Comparison of ENCODE assay signal across 9 cellular contexts in genomic region chr5:117455236-117456233, GRCh38.
DNase-seq lines count a peak whose midpoint lies in the region; ATAC-seq, FAIRE-seq and TF ChIP-seq lines count a peak whose summit lies in the region.
"Had no signal": no experiment of that assay in that cellular context is flagged by ENCODE, and none has a peak within 500 bp of the region (broad histone marks: within the 10 kb centered on the region; RNA-seq: fewer than 3 reads in every experiment).

No MANE protein-coding gene starts in this region.

- FAIRE-seq in HepG2 (lab: Jason Lieb, UNC), result no peak

- H3K4me2 ChIP-seq in DOHH2 (ENCODE audit: low read length) (peak overlapping the region; percentile 71), HepG2 (ENCODE audit: low read depth, low read length) (peak overlapping the region; percentile 76)

- peaks cover 7% of the 10 kb centered on the region for H3K4me1 ChIP-seq in DOHH2 (ENCODE audit: control insufficient read depth, low read length)
- peaks cover 11% of the 10 kb centered on the region; the same call in 1 of the 2 replicates for H3K4me1 ChIP-seq in HepG2 (ENCODE audit: insufficient read depth, low read length)

- BruUV-seq in HepG2 (replicated peaks; lab: Mats Ljungman, UMichigan), result no TSS peak

- in situ Hi-C loops in HepG2 (cut with HindIII; ENCODE audit: extremely low pct_ligation_motif_present, low pct_unique_long_range_greater_than_20kb), result no loop called here

- no peaks in the 10 kb centered on the region for H3K9me2 ChIP-seq in DOHH2 (replicated peaks; ENCODE audit: control insufficient read depth, low read length)

- H3K27me3 ChIP-seq in DOHH2 (ENCODE audit: control insufficient read depth, low read length) (no peaks in the 10 kb centered on the region), HepG2 (ENCODE audit: control insufficient read depth in 1 of 2, insufficient read depth in 2 of 2, low read length in 2 of 2) (no peaks in the 10 kb centered on the region)

- H3K79me2 ChIP-seq in DOHH2 (ENCODE audit: control insufficient read depth, low read length), result no peaks in the 10 kb centered on the region
- no peaks in the 10 kb centered on the region for H3K79me2 ChIP-seq in HepG2 (ENCODE audit: insufficient read depth, low read length)

- WGBS in HepG2 (ENCODE audit: low lambda C conversion rate), result 37% methylated on average over 9 of the region's 21 CpGs

- H4K20me1 ChIP-seq in DOHH2 (ENCODE audit: control insufficient read depth, insufficient read depth, low read depth, low read length), result no peaks in the 10 kb centered on the region
- no peaks in the 10 kb centered on the region for H4K20me1 ChIP-seq in HepG2 (ENCODE audit: insufficient read depth, low read length)

- TF ChIP-seq CTCF in DOHH2 (IDR thresholded peaks at IDR 0.05; ENCODE audit: low read depth, low read length, poor library complexity, severe bottlenecking) (no peak), HepG2 (CRISPR knock-in tag; IDR thresholded peaks at IDR 0.05) (peak; percentile 68)

- H3F3A ChIP-seq in DOHH2 (ENCODE audit: control insufficient read depth, insufficient read depth), result no peaks in the 10 kb centered on the region

- intact Hi-C loops in HepG2 (cut with micrococcal nuclease; ENCODE audit: unreplicated experiment), result loop anchor here (2.0 kb wide), 1 partner anchor 1337 kb away; no protein-coding TSS in a partner anchor

- no peaks in the 10 kb centered on the region for H3K4me1 Mint-ChIP-seq in activated T-helper 17 cell treated with anti-CD3 and anti-CD28 coated beads, Interleukin-2, amount 50 U/mL, for 72 hours

- H2AFZ ChIP-seq in HepG2 (ENCODE audit: low read length), result peak overlapping the region; percentile 67

- H3K4me3 Mint-ChIP-seq in activated T-helper 17 cell treated with anti-CD3 and anti-CD28 coated beads, Interleukin-2, amount 50 U/mL, for 72 hours, result peak overlapping the region; percentile 55

- DNase-seq in HepG2 (ENCODE audit: low spot score), result peak; percentile 22
- no peak for DNase-seq in 8988T
- no peak for DNase-seq in NK-92 treated with Interleukin-12 subunit alpha and Interleukin-12 subunit beta, amount 100 ng/mL, for 24 hours (lab: John Stamatoyannopoulos, UW)
- DNase-seq in substantia nigra (lab: John Stamatoyannopoulos, UW), result no peak

- H3K9me3 ChIP-seq in DOHH2 (ENCODE audit: control insufficient read depth, insufficient read depth, low read length), result no peaks in the 10 kb centered on the region
- no peaks in the 10 kb centered on the region for H3K9me3 ChIP-seq in HepG2 (ENCODE audit: low read length)

- H3K27me3 Mint-ChIP-seq in activated T-helper 17 cell treated with anti-CD3 and anti-CD28 coated beads, Interleukin-2, amount 50 U/mL, for 72 hours, result no peaks in the 10 kb centered on the region

- ATAC-seq in GM21367 (IDR thresholded peaks at IDR 0.05; ENCODE audit: unreplicated experiment) (peak; percentile 30), HG03565 (IDR thresholded peaks at IDR 0.05; ENCODE audit: unreplicated experiment) (peak; percentile 31), HepG2 (peak; percentile 98)
- ATAC-seq in activated T-helper 17 cell treated with anti-CD3 and anti-CD28 coated beads, Interleukin-2, amount 50 U/mL, for 72 hours (replicated peaks), result peak; percentile 12

- POLR2A ChIA-PET in HepG2 (lab: Yijun Ruan, JAX), result no interaction called here

- no peak for TF ChIP-seq EP300 in HepG2 (IDR thresholded peaks at IDR 0.05; ENCODE audit: low read depth in 2 of 2, low read length in 2 of 2)
- no peak for TF ChIP-seq EP300 in HepG2 (CRISPR knock-in tag; IDR thresholded peaks at IDR 0.05; ENCODE audit: borderline replicate concordance)

- H3K36me3 ChIP-seq in DOHH2 (ENCODE audit: control insufficient read depth, low read length) (no peaks in the 10 kb centered on the region), HepG2 (replicated peaks in 1 of 2; ENCODE audit: control insufficient read depth in 1 of 2, insufficient read depth in 2 of 2, low read length in 2 of 2) (no peaks in the 10 kb centered on the region)

- H3K27ac Mint-ChIP-seq in activated T-helper 17 cell treated with anti-CD3 and anti-CD28 coated beads, Interleukin-2, amount 50 U/mL, for 72 hours, result no peak overlapping the region

- CTCF ChIA-PET in HepG2 (lab: Yijun Ruan, JAX; ENCODE audit: low intra/inter-chr PET ratio, low total read pairs), result interaction anchor here (1.3 to 2.6 kb wide), 2 partner anchors 1156 to 1501 kb away, joined by 6 to 13 read pairs; no protein-coding TSS in a partner anchor

- no peaks in the 10 kb centered on the region for H3K36me3 Mint-ChIP-seq in activated T-helper 17 cell treated with anti-CD3 and anti-CD28 coated beads, Interleukin-2, amount 50 U/mL, for 72 hours (ENCODE audit: low read depth)

- H3K4me3 ChIP-seq in DOHH2 (ENCODE audit: low read length), result peak overlapping the region; percentile 63
- H3K4me3 ChIP-seq in HepG2 (replicated peaks in 1 of 3; ENCODE audit: insufficient read depth in 1 of 3, low read depth in 2 of 3, low read length in 3 of 3), result peak overlapping the region; percentile 51 to 62 (median 53)
- H3K4me3 ChIP-seq: SK-N-MC had no signal

- no peak for TF ChIP-seq POLR2A in HepG2 (IDR thresholded peaks at IDR 0.05; ENCODE audit: insufficient read depth in 1 of 2, low read depth in 2 of 2, low read length in 2 of 2)

- H3K9me3 Mint-ChIP-seq in activated T-helper 17 cell treated with anti-CD3 and anti-CD28 coated beads, Interleukin-2, amount 50 U/mL, for 72 hours, result no peaks in the 10 kb centered on the region

- H3K9ac ChIP-seq in HepG2 (ENCODE audit: insufficient read depth, low read depth, low read length), result no peak overlapping the region

- H3K27ac ChIP-seq in DOHH2 (ENCODE audit: low read depth, low read length) (no peak overlapping the region), HepG2 (ENCODE audit: extremely low read length, insufficient read depth, low read length) (no peak overlapping the region), substantia nigra (ENCODE audit: low read depth, low read length, poor library complexity, severe bottlenecking) (no peak overlapping the region)
- H3K27ac ChIP-seq: SK-N-MC had no signal

- TF ChIP-seq RAD21 in HepG2 (CRISPR knock-in tag; IDR thresholded peaks at IDR 0.05), result no peak

TF ChIP-seq in HepG2, 621 proteins besides CTCF, POLR2A, EP300 and RAD21 (continues in another document):
- TF ChIP-seq SPEN (CRISPR knock-in tag; IDR thresholded peaks at IDR 0.05; ENCODE audit: low read depth) (peak; percentile 10; the same call in 1 of the 2 replicates), HHEX (CRISPR knock-in tag; IDR thresholded peaks at IDR 0.05) (no peak), GLI4 (CRISPR knock-in tag; IDR thresholded peaks at IDR 0.05; ENCODE audit: borderline replicate concordance) (peak; percentile 30; the same call in 1 of the 2 replicates), SALL1 (CRISPR knock-in tag; IDR thresholded peaks at IDR 0.05) (peak; percentile 14; the same call in 1 of the 2 replicates), ZBTB37 (CRISPR knock-in tag; IDR thresholded peaks at IDR 0.05) (no peak), ZNF235 (CRISPR knock-in tag; IDR thresholded peaks at IDR 0.05; ENCODE audit: borderline replicate concordance) (peak; percentile 32; the same call in 1 of the 2 replicates), MTF1 (CRISPR knock-in tag; IDR thresholded peaks at IDR 0.05) (no peak), NFYB (CRISPR knock-in tag; IDR thresholded peaks at IDR 0.05) (no peak), NFKB2 (CRISPR knock-in tag; IDR thresholded peaks at IDR 0.05; ENCODE audit: borderline replicate concordance) (0 out of 2 replicates have a peak, but pooled peaks have one; percentile 15), CCDC6 (CRISPR knock-in tag; IDR thresholded peaks at IDR 0.05) (peak; percentile 24; the same call in 1 of the 2 replicates), POGZ (CRISPR knock-in tag; IDR thresholded peaks at IDR 0.05) (peak; percentile 80), RFX1 (IDR thresholded peaks at IDR 0.05) (no peak), NFRKB (IDR thresholded peaks at IDR 0.05) (no peak), ZNF574 (CRISPR knock-in tag; IDR thresholded peaks at IDR 0.05) (peak; percentile 87), ZNF776 (CRISPR knock-in tag; IDR thresholded peaks at IDR 0.05) (0 out of 2 replicates have a peak, but pooled peaks have one; percentile 29), SALL2 (CRISPR knock-in tag; IDR thresholded peaks at IDR 0.05) (no peak), MYC (CRISPR knock-in tag; IDR thresholded peaks at IDR 0.05; ENCODE audit: borderline replicate concordance) (peak; percentile 10; the same call in 1 of the 2 replicates), ZSCAN25 (CRISPR knock-in tag; IDR thresholded peaks at IDR 0.05) (0 out of 2 replicates have a peak, but pooled peaks have one; percentile 27), YEATS4 (CRISPR knock-in tag; IDR thresholded peaks at IDR 0.05; ENCODE audit: borderline replicate concordance) (0 out of 2 replicates have a peak, but pooled peaks have one; percentile 31)

Comparison
In these comparisons a context has a peak if more than half of its experiments do, and no peak if none do; other contexts are left out.
1. ATAC-seq: peak in every context shown above with its lines; median percentile 98 in HepG2; 31 in HG03565; 30 in GM21367; 12 in activated T-helper 17 cell treated with anti-CD3 and anti-CD28 coated beads, Interleukin-2, amount 50 U/mL, for 72 hours.